27 cellular contexts compared by ENCODE assay signal in genomic region chr4:73252001-73252400, GRCh38. TPM values are rescaled to one million over a fixed set of nuclear protein-coding genes. Genes with fewer than 3 reads are reported as not detected.
DNase-seq lines count a peak whose midpoint lies in the region; ATAC-seq and TF ChIP-seq lines count a peak whose summit lies in the region.
"Had no signal": no experiment of that assay in that cellular context is flagged by ENCODE, and none has a peak within 500 bp of the region (broad histone marks: within the 10 kb centered on the region; RNA-seq: fewer than 3 reads in every experiment).

No MANE protein-coding gene starts in this region.

- H3K27me3 ChIP-seq in breast epithelium = no peaks in the 10 kb centered on the region
- H3K27me3 ChIP-seq: BLaER1 treated with 17β-estradiol and CSF1 and Interleukin-3, amounts not matched to agents 10 nM and 100 nM; gastrocnemius medialis; hepatocyte; Peyer's patch; spleen; upper lobe of left lung had no signal

- no peaks in the 10 kb centered on the region for H3K9me3 Mint-ChIP-seq in MCF 10A (ENCODE audit: unreplicated experiment)
- H3K9me3 Mint-ChIP-seq in stimulated activated naive CD8-positive, alpha-beta T cell treated with anti-CD3 and anti-CD28 coated beads, Interleukin-15, Interleukin-2, amounts not matched to agents 100 ng/mL and 50 ng/mL, for 24 hours = no peaks in the 10 kb centered on the region
- H3K9me3 Mint-ChIP-seq: activated CD4-positive, alpha-beta memory T cell treated with anti-CD3 and anti-CD28 coated beads for 36 hours; nephron progenitor cell had no signal

- TF ChIP-seq POLR2A in breast epithelium (IDR thresholded peaks at IDR 0.05) = no peak

- H3K36me3 ChIP-seq in breast epithelium = peaks cover 3% of the 10 kb centered on the region
- H3K36me3 ChIP-seq: gastrocnemius medialis had no signal

- peaks cover 31% of the 10 kb centered on the region for H3K4me1 Mint-ChIP-seq in MCF 10A (ENCODE audit: insufficient read depth, unreplicated experiment)
- H3K4me1 Mint-ChIP-seq in stimulated activated naive CD8-positive, alpha-beta T cell treated with anti-CD3 and anti-CD28 coated beads, Interleukin-15, Interleukin-2, amounts not matched to agents 100 ng/mL and 50 ng/mL, for 24 hours (ENCODE audit: low read depth) = peaks cover 78% of the 10 kb centered on the region

- no peaks in the 10 kb centered on the region for H3K9me3 ChIP-seq in breast epithelium
- H3K9me3 ChIP-seq: gastrocnemius medialis, HAP-1, Peyer's patch, upper lobe of left lung had no signal

- H3K27ac ChIP-seq in breast epithelium = no peak overlapping the region
- H3K27ac ChIP-seq: BLaER1 treated with 17β-estradiol and CSF1 and Interleukin-3, amounts not matched to agents 10 nM and 100 nM; gastrocnemius medialis; hepatocyte; parathyroid adenoma; Peyer's patch; spleen; upper lobe of left lung had no signal

- no peak for TF ChIP-seq CTCF in MCF 10A (IDR thresholded peaks at IDR 0.05; ENCODE audit: unreplicated experiment)
- no peak for TF ChIP-seq CTCF in breast epithelium (IDR thresholded peaks at IDR 0.05)

- no peak overlapping the region for H3K4me3 Mint-ChIP-seq in MCF 10A (ENCODE audit: unreplicated experiment)
- no peak overlapping the region for H3K4me3 Mint-ChIP-seq in stimulated activated naive CD8-positive, alpha-beta T cell treated with anti-CD3 and anti-CD28 coated beads, Interleukin-15, Interleukin-2, amounts not matched to agents 100 ng/mL and 50 ng/mL, for 24 hours
- H3K4me3 Mint-ChIP-seq: activated CD4-positive, alpha-beta memory T cell treated with anti-CD3 and anti-CD28 coated beads for 36 hours; nephron progenitor cell had no signal

- peaks cover 37% of the 10 kb centered on the region for H3K36me3 Mint-ChIP-seq in MCF 10A (ENCODE audit: insufficient read depth, unreplicated experiment)
- H3K36me3 Mint-ChIP-seq in stimulated activated naive CD8-positive, alpha-beta T cell treated with anti-CD3 and anti-CD28 coated beads, Interleukin-15, Interleukin-2, amounts not matched to agents 100 ng/mL and 50 ng/mL, for 24 hours (ENCODE audit: low read depth) = peaks cover 69% of the 10 kb centered on the region

- intact Hi-C loops in MCF 10A (cut with micrococcal nuclease) (loop anchor here (10.0 kb wide), 1 partner anchor 757 kb away; no protein-coding TSS in a partner anchor), breast epithelium (cut with DNase I; ENCODE audit: low total_unique reads) (no loop called here)

- peak overlapping the region; percentile 10 for H3K27ac Mint-ChIP-seq in MCF 10A (ENCODE audit: low read depth, unreplicated experiment)
- peak overlapping the region; percentile 1 for H3K27ac Mint-ChIP-seq in stimulated activated naive CD8-positive, alpha-beta T cell treated with anti-CD3 and anti-CD28 coated beads, Interleukin-15, Interleukin-2, amounts not matched to agents 100 ng/mL and 50 ng/mL, for 24 hours
- H3K27ac Mint-ChIP-seq: activated CD4-positive, alpha-beta memory T cell treated with anti-CD3 and anti-CD28 coated beads for 36 hours; nephron progenitor cell had no signal

- H3K4me3 ChIP-seq in breast epithelium = no peak overlapping the region
- H3K4me3 ChIP-seq: BLaER1 treated with 17β-estradiol and CSF1 and Interleukin-3, amounts not matched to agents 10 nM and 100 nM; gastrocnemius medialis; HAP-1; hepatocyte; Peyer's patch; spleen; upper lobe of left lung had no signal

- POLR2A ChIA-PET in MCF 10A (lab: Yijun Ruan, JAX) = no interaction called here

- H3K4me1 ChIP-seq in breast epithelium = no peaks in the 10 kb centered on the region

- peak; percentile 74 for ATAC-seq in HG02610 (IDR thresholded peaks at IDR 0.05; ENCODE audit: unreplicated experiment)
- ATAC-seq: gastrocnemius medialis, right cardiac atrium had no signal

- no peak for DNase-seq in MCF 10A (ENCODE audit: unreplicated experiment)
- no peak for DNase-seq in breast epithelium (ENCODE audit: low spot score in 2 of 2)
- DNase-seq in amniotic epithelial cell (ENCODE audit: low read depth) = peak; percentile 35
- no peak for DNase-seq in NCI-H226
- DNase-seq in COLO668 (lab: John Stamatoyannopoulos, UW; ENCODE audit: unreplicated experiment) = no peak
- DNase-seq in GF-D8 (lab: John Stamatoyannopoulos, UW) = no peak
- DNase-seq: activated CD4-positive, alpha-beta memory T cell treated with anti-CD3 and anti-CD28 coated beads for 36 hours; activated effector memory CD4-positive, alpha-beta T cell treated with Interleukin-2 at 50 U/mL for 16 hours; Calu3; gastrocnemius medialis; NCI-H1092; NCI-H187; NCI-H526; nephron progenitor cell; Peyer's patch; right cardiac atrium; SIG-M5; spleen; substantia nigra; T1000; upper lobe of left lung had no signal

- CTCF ChIA-PET in MCF 10A (lab: Yijun Ruan, JAX) = no interaction called here

- no peaks in the 10 kb centered on the region for H3K27me3 Mint-ChIP-seq in MCF 10A (ENCODE audit: insufficient read depth, unreplicated experiment)
- H3K27me3 Mint-ChIP-seq in stimulated activated naive CD8-positive, alpha-beta T cell treated with anti-CD3 and anti-CD28 coated beads, Interleukin-15, Interleukin-2, amounts not matched to agents 100 ng/mL and 50 ng/mL, for 24 hours = no peaks in the 10 kb centered on the region
- H3K27me3 Mint-ChIP-seq: activated CD4-positive, alpha-beta memory T cell treated with anti-CD3 and anti-CD28 coated beads for 36 hours had no signal

- BruUV-seq in MCF 10A (replicated peaks; lab: Mats Ljungman, UMichigan) = no TSS peak

RNA-seq across cellular contexts. Expression of gene ANKRD17, which starts 6.6 kb away (rescaled TPM):
- 62.8 and 65.7 TPM in 2 replicates for total RNA-seq in MCF 10A (2022)
- 10 to 100 TPM; 53.0 to 81.4 (median 69.2) TPM for total RNA-seq in breast epithelium
